Comparison of ENCODE assay signal across 8 cellular contexts in genomic region chr1:48109390-48110009, GRCh38.
DNase-seq lines count a peak whose midpoint lies in the region; ATAC-seq and TF ChIP-seq lines count a peak whose summit lies in the region.

No MANE protein-coding gene starts in this region.

- no peaks in the 10 kb centered on the region for H3K4me1 ChIP-seq in Loucy (ENCODE audit: insufficient read depth, low read length, poor library complexity, severe bottlenecking)

- H3K27me3 Mint-ChIP-seq in activated CD4-positive, alpha-beta T cell treated with anti-CD3 and anti-CD28 coated beads, Interleukin-2, amount 10 ng/mL, durations not matched to agents 24 days and 14 days = peaks cover 13% of the 10 kb centered on the region

- no peak overlapping the region for H3K27ac Mint-ChIP-seq in activated CD4-positive, alpha-beta T cell treated with anti-CD3 and anti-CD28 coated beads, Interleukin-2, amount 10 ng/mL, durations not matched to agents 24 days and 14 days

- CTCF ChIA-PET in RWPE1 (lab: Yijun Ruan, JAX) = interaction anchor here (0.5 to 1.8 kb wide), 11 partner anchors 12 to 728 kb away, joined by 3 to 22 read pairs (median 3); no protein-coding TSS in a partner anchor

- H3K9ac ChIP-seq in Loucy (ENCODE audit: low read depth, low read length, poor library complexity, severe bottlenecking) = no peak overlapping the region

- H2AFZ ChIP-seq in Loucy (ENCODE audit: low read length) = no peak overlapping the region

- no peaks in the 10 kb centered on the region for H3K9me3 ChIP-seq in Loucy (ENCODE audit: insufficient read depth, low read depth, low read length)

- H3K4me3 ChIP-seq in Loucy (ENCODE audit: low read length, poor library complexity, severe bottlenecking) (no peak overlapping the region), fibroblast of mammary gland (ENCODE audit: control insufficient read depth, low read depth, low read length) (no peak overlapping the region)

- H3K36me3 ChIP-seq in Loucy (ENCODE audit: insufficient read depth, low read length) = no peaks in the 10 kb centered on the region

- POLR2A ChIA-PET in RWPE1 (lab: Yijun Ruan, JAX; ENCODE audit: low non-redundant PET) = no interaction called here

- no peaks in the 10 kb centered on the region for H3K4me1 Mint-ChIP-seq in activated CD4-positive, alpha-beta T cell treated with anti-CD3 and anti-CD28 coated beads, Interleukin-2, amount 10 ng/mL, durations not matched to agents 24 days and 14 days

- no peaks in the 10 kb centered on the region for H3K9me2 ChIP-seq in Loucy (replicated peaks; ENCODE audit: low read depth, low read length)

- no peak overlapping the region for H3K4me2 ChIP-seq in Loucy (ENCODE audit: low read depth, low read length, poor library complexity, severe bottlenecking)

- no peaks in the 10 kb centered on the region for H3K9me3 Mint-ChIP-seq in activated CD4-positive, alpha-beta T cell treated with anti-CD3 and anti-CD28 coated beads, Interleukin-2, amount 10 ng/mL, durations not matched to agents 24 days and 14 days

- intact Hi-C loops in activated CD4-positive, alpha-beta T cell treated with anti-CD3 and anti-CD28 coated beads, Interleukin-2, amount 10 ng/mL, durations not matched to agents 24 days and 14 days (cut with micrococcal nuclease) = loop anchor here (1.0 kb wide), 1 partner anchor 93 kb away; no protein-coding TSS in a partner anchor

- H3K36me3 Mint-ChIP-seq in activated CD4-positive, alpha-beta T cell treated with anti-CD3 and anti-CD28 coated beads, Interleukin-2, amount 10 ng/mL, durations not matched to agents 24 days and 14 days (ENCODE audit: low read depth) = no peaks in the 10 kb centered on the region

- H3K79me2 ChIP-seq in Loucy (ENCODE audit: insufficient read depth, low read length) = no peaks in the 10 kb centered on the region

- no peaks in the 10 kb centered on the region for H3K27me3 ChIP-seq in Loucy (ENCODE audit: insufficient read depth, low read length, poor library complexity, severe bottlenecking)

- no peaks in the 10 kb centered on the region for H3F3A ChIP-seq in Loucy (ENCODE audit: low read depth)

- no peaks in the 10 kb centered on the region for H4K20me1 ChIP-seq in Loucy (ENCODE audit: insufficient read depth, low read length, poor library complexity, severe bottlenecking)

- no peak overlapping the region for H3K27ac ChIP-seq in RWPE1

- ATAC-seq in omental fat pad (ENCODE audit: low FRiP score) = peak; percentile 44
- no peak for ATAC-seq in GM21528 (IDR thresholded peaks at IDR 0.05; ENCODE audit: low FRiP score, unreplicated experiment)
- no peak for ATAC-seq in HG03025 (IDR thresholded peaks at IDR 0.05; ENCODE audit: low FRiP score, unreplicated experiment)

- no peak overlapping the region for H3K4me3 Mint-ChIP-seq in activated CD4-positive, alpha-beta T cell treated with anti-CD3 and anti-CD28 coated beads, Interleukin-2, amount 10 ng/mL, durations not matched to agents 24 days and 14 days

- peak; percentile 68 for DNase-seq in activated CD4-positive, alpha-beta T cell treated with anti-CD3 and anti-CD28 coated beads, Interleukin-2, amount 10 ng/mL, durations not matched to agents 24 days and 14 days
- no peak for DNase-seq in activated CD4-positive, alpha-beta T cell treated with anti-CD3 and anti-CD28 coated beads, Interleukin-2, amount 50 U/mL, for 48 hours
- peak; percentile 29 for DNase-seq in RWPE1 (ENCODE audit: low spot score)
- peak; percentile 73 for DNase-seq in fibroblast of mammary gland (ENCODE audit: low read depth)
- no peak for DNase-seq in omental fat pad (ENCODE audit: low spot score)

- peak; percentile 97 for TF ChIP-seq CTCF in Loucy (conservative IDR thresholded peaks at IDR 0.05; ENCODE audit: low read length)
- peak; percentile 86 for TF ChIP-seq CTCF in RWPE1 (conservative IDR thresholded peaks at IDR 0.05; ENCODE audit: low read depth)
- TF ChIP-seq CTCF in fibroblast of mammary gland (conservative IDR thresholded peaks at IDR 0.05; ENCODE audit: control insufficient read depth, insufficient read depth, low read depth, low read length) = peak; percentile 97
- peak in 1 of 3 donors; percentile 32 for TF ChIP-seq CTCF in omental fat pad (IDR thresholded peaks at IDR 0.05)

Comparison
In these comparisons a context has a peak if more than half of its experiments do, and no peak if none do; other contexts are left out.
1. DNase-seq: peak in activated CD4-positive, alpha-beta T cell treated with anti-CD3 and anti-CD28 coated beads, Interleukin-2, amount 10 ng/mL, durations not matched to agents 24 days and 14 days (single experiment), RWPE1 (single experiment) and fibroblast of mammary gland (single experiment); none in activated CD4-positive, alpha-beta T cell treated with anti-CD3 and anti-CD28 coated beads, Interleukin-2, amount 50 U/mL, for 48 hours (0 of 2) and omental fat pad (single experiment).